Comparison of ENCODE assay signal across 8 cellular contexts in genomic region chr4:80362578-80363181, GRCh38. TPM values are rescaled to one million over a fixed set of nuclear protein-coding genes. Genes with fewer than 3 reads are reported as not detected.
DNase-seq lines count a peak whose midpoint lies in the region; ATAC-seq and TF ChIP-seq lines count a peak whose summit lies in the region.

No MANE protein-coding gene starts in this region.

- H3K27ac Mint-ChIP-seq in endothelial cell (ENCODE audit: unreplicated experiment) (no peak overlapping the region), neural crest cell (ENCODE audit: unreplicated experiment) (no peak overlapping the region)

- no peaks in the 10 kb centered on the region for H3K27me3 Mint-ChIP-seq in endothelial cell (ENCODE audit: unreplicated experiment)
- H3K27me3 Mint-ChIP-seq in neural crest cell (ENCODE audit: low read depth), result peaks cover 42% of the 10 kb centered on the region

- TF ChIP-seq CTCF in GM20000 (IDR thresholded peaks at IDR 0.05; ENCODE audit: extremely low read depth, missing control alignments) (peak; percentile 69), WERI-Rb-1 (IDR thresholded peaks at IDR 0.05; ENCODE audit: low read depth, low read length) (peak; percentile 62), endothelial cell (IDR thresholded peaks at IDR 0.05; ENCODE audit: unreplicated experiment) (peak; percentile 38), neural crest cell (conservative IDR thresholded peaks at IDR 0.05) (peak; percentile 76)

- H3K36me3 Mint-ChIP-seq in endothelial cell (ENCODE audit: low read depth, unreplicated experiment) (no peaks in the 10 kb centered on the region), neural crest cell (ENCODE audit: low read depth) (no peaks in the 10 kb centered on the region)

- peaks cover 3% of the 10 kb centered on the region for H3K27me3 ChIP-seq in WERI-Rb-1 (ENCODE audit: insufficient read depth, low read depth, severe bottlenecking)

- H3K4me3 Mint-ChIP-seq in endothelial cell (ENCODE audit: unreplicated experiment), result no peak overlapping the region
- no peak overlapping the region for H3K4me3 Mint-ChIP-seq in neural crest cell

- H3K27ac ChIP-seq in WERI-Rb-1, result no peak overlapping the region

- H3K9me3 ChIP-seq in WERI-Rb-1 (ENCODE audit: severe bottlenecking), result no peaks in the 10 kb centered on the region

- DNase-seq in DMS53 treated with DMSO at 0.1 percent for 48 hours (lab: John Stamatoyannopoulos, UW; ENCODE audit: unreplicated experiment) (peak; percentile 19), GM20000 (ENCODE audit: low spot score) (no peak), NCI-H1694 (lab: John Stamatoyannopoulos, UW) (peak; percentile 12), WERI-Rb-1 (peak; percentile 60), endothelial cell (ENCODE audit: low spot score) (peak; percentile 64), neural crest cell (ENCODE audit: low read depth, low spot score) (peak; percentile 45)

- ATAC-seq in HG02588 (IDR thresholded peaks at IDR 0.05; ENCODE audit: unreplicated experiment) (no peak), HG03045 (IDR thresholded peaks at IDR 0.05; ENCODE audit: unreplicated experiment) (no peak)

- no peaks in the 10 kb centered on the region for H3K36me3 ChIP-seq in WERI-Rb-1

- H3K9me3 Mint-ChIP-seq in endothelial cell (ENCODE audit: unreplicated experiment) (no peaks in the 10 kb centered on the region), neural crest cell (peaks cover 2% of the 10 kb centered on the region)

- H3K4me3 ChIP-seq in WERI-Rb-1 (ENCODE audit: low read depth, low read length), result no peak overlapping the region

- H3K4me1 Mint-ChIP-seq in endothelial cell (ENCODE audit: unreplicated experiment) (no peaks in the 10 kb centered on the region), neural crest cell (no peaks in the 10 kb centered on the region)

RNA-seq across cellular contexts. Expression of gene CFAP299, which starts 27.1 kb away (rescaled TPM):
- total RNA-seq in endothelial cell (ENCODE audit: unreplicated experiment), result not detected
- not detected in 2 replicates for total RNA-seq in neural crest cell
